9 cellular contexts compared by ENCODE assay signal in genomic region chr10:14974153-14974998, GRCh38. TPM values are rescaled to one million over a fixed set of nuclear protein-coding genes. Genes with fewer than 3 reads are reported as not detected.
"Had no signal": no experiment of that assay in that cellular context is flagged by ENCODE, and none has a peak within 500 bp of the region (broad histone marks: within the 10 kb centered on the region; RNA-seq: fewer than 3 reads in every experiment).

No MANE protein-coding gene starts in this region.

RNA-seq across cellular contexts. Expression of gene MEIG1, which starts 15.2 kb away (rescaled TPM):
- total RNA-seq: ascending aorta, breast epithelium, cardiac muscle cell, dermis microvascular lymphatic vessel endothelial cell, esophagus muscularis mucosa, foreskin keratinocyte, gastroesophageal sphincter, glomerular endothelial cell, T-cell had no signal
